21 cellular contexts compared by ENCODE assay signal in genomic region chr13:49539746-49540145, GRCh38. TPM values are rescaled to one million over a fixed set of nuclear protein-coding genes. Genes with fewer than 3 reads are reported as not detected.
DNase-seq lines count a peak whose midpoint lies in the region; ATAC-seq and TF ChIP-seq lines count a peak whose summit lies in the region.
"Had no signal": no experiment of that assay in that cellular context is flagged by ENCODE, and none has a peak within 500 bp of the region (broad histone marks: within the 10 kb centered on the region; RNA-seq: fewer than 3 reads in every experiment).

No MANE protein-coding gene starts in this region.

- H3K9me3 Mint-ChIP-seq in activated CD4-positive, alpha-beta T cell treated with anti-CD3 and anti-CD28 coated beads for 36 hours (ENCODE audit: low read depth): no peaks in the 10 kb centered on the region
- no peaks in the 10 kb centered on the region for H3K9me3 Mint-ChIP-seq in GM23338
- no peaks in the 10 kb centered on the region for H3K9me3 Mint-ChIP-seq in activated T-helper 1 cell treated with anti-CD3 and anti-CD28 coated beads, Interleukin-12 subunit alpha, Interleukin-12 subunit beta, Interleukin-2, Interleukin-4 antibody, amounts not matched to agents 30 ng/mL and 10 ng/mL and 1 ng/mL, durations not matched to agents 14 hours and 24 hours and 36 hours
- H3K9me3 Mint-ChIP-seq in naive thymus-derived CD4-positive, alpha-beta T cell: no peaks in the 10 kb centered on the region
- H3K9me3 Mint-ChIP-seq: neural crest cell had no signal

- no peak overlapping the region for H3K4me3 Mint-ChIP-seq in activated CD4-positive, alpha-beta T cell treated with anti-CD3 and anti-CD28 coated beads for 36 hours
- H3K4me3 Mint-ChIP-seq in GM23338: no peak overlapping the region
- H3K4me3 Mint-ChIP-seq in activated T-helper 1 cell treated with anti-CD3 and anti-CD28 coated beads, Interleukin-12 subunit alpha, Interleukin-12 subunit beta, Interleukin-2, Interleukin-4 antibody, amounts not matched to agents 30 ng/mL and 10 ng/mL and 1 ng/mL, durations not matched to agents 14 hours and 24 hours and 36 hours: peak overlapping the region; percentile 59
- H3K4me3 Mint-ChIP-seq in naive thymus-derived CD4-positive, alpha-beta T cell: peak overlapping the region in 9 of 10 donors; percentile 79 to 89 (median 82)
- H3K4me3 Mint-ChIP-seq: neural crest cell had no signal

- H3K4me2 ChIP-seq in GM23338: no peak overlapping the region
- H3K4me2 ChIP-seq: SK-N-SH had no signal

- H3K79me2 ChIP-seq in GM23338 (replicated peaks; ENCODE audit: insufficient read depth): no peaks in the 10 kb centered on the region

- TF ChIP-seq CTCF in GM23338 (conservative IDR thresholded peaks at IDR 0.05; ENCODE audit: low read depth in 2 of 2): no peak

- intact Hi-C loops in activated CD4-positive, alpha-beta T cell treated with anti-CD3 and anti-CD28 coated beads for 36 hours (cut with DNase I, micrococcal nuclease): loop anchor here in 1 of 2 experiments (2.0 kb wide), 1 partner anchor 41 kb away; no protein-coding TSS in a partner anchor
- intact Hi-C loops in activated T-helper 1 cell treated with anti-CD3 and anti-CD28 coated beads, Interleukin-12 subunit alpha, Interleukin-12 subunit beta, Interleukin-2, Interleukin-4 antibody, amounts not matched to agents 30 ng/mL and 10 ng/mL and 1 ng/mL, durations not matched to agents 14 hours and 24 hours and 36 hours (cut with micrococcal nuclease): no loop called here
- intact Hi-C loops in naive thymus-derived CD4-positive, alpha-beta T cell (cut with micrococcal nuclease): loop anchor here (1.0 to 5.0 kb wide), 6 partner anchors 42 to 97 kb away; partner anchors contain the start of genes PHF11 (in 2 of the 2), RCBTB1 (in 2 of the 2), CAB39L (in 1 of the 2) and SETDB2 (in 1 of the 2)

- peaks cover 21% of the 10 kb centered on the region for H3K4me1 Mint-ChIP-seq in activated CD4-positive, alpha-beta T cell treated with anti-CD3 and anti-CD28 coated beads for 36 hours
- H3K4me1 Mint-ChIP-seq in GM23338: no peaks in the 10 kb centered on the region; the same call in 2 of the 3 replicates
- peaks cover 22% of the 10 kb centered on the region for H3K4me1 Mint-ChIP-seq in activated T-helper 1 cell treated with anti-CD3 and anti-CD28 coated beads, Interleukin-12 subunit alpha, Interleukin-12 subunit beta, Interleukin-2, Interleukin-4 antibody, amounts not matched to agents 30 ng/mL and 10 ng/mL and 1 ng/mL, durations not matched to agents 14 hours and 24 hours and 36 hours (ENCODE audit: low read depth)
- peaks cover 5 to 26% (median 23%) of the 10 kb centered on the region in 7 donors for H3K4me1 Mint-ChIP-seq in naive thymus-derived CD4-positive, alpha-beta T cell

- peak overlapping the region; percentile 91 for H3K27ac Mint-ChIP-seq in activated CD4-positive, alpha-beta T cell treated with anti-CD3 and anti-CD28 coated beads for 36 hours
- peak overlapping the region; percentile 91; the same call in 1 of the 2 replicates for H3K27ac Mint-ChIP-seq in GM23338
- peak overlapping the region; percentile 76 for H3K27ac Mint-ChIP-seq in activated T-helper 1 cell treated with anti-CD3 and anti-CD28 coated beads, Interleukin-12 subunit alpha, Interleukin-12 subunit beta, Interleukin-2, Interleukin-4 antibody, amounts not matched to agents 30 ng/mL and 10 ng/mL and 1 ng/mL, durations not matched to agents 14 hours and 24 hours and 36 hours
- peak overlapping the region; percentile 87 to 99 (median 91) for H3K27ac Mint-ChIP-seq in naive thymus-derived CD4-positive, alpha-beta T cell
- H3K27ac Mint-ChIP-seq: progenitor cell of endocrine pancreas had no signal

- H2AFZ ChIP-seq in GM23338: no peak overlapping the region

- no peaks in the 10 kb centered on the region for H3F3A ChIP-seq in GM23338 (replicated peaks; ENCODE audit: low read depth)

- no peaks in the 10 kb centered on the region for H3K9me2 ChIP-seq in GM23338 (ENCODE audit: insufficient read depth)
- H3K9me2 ChIP-seq: SK-N-SH had no signal

- H3K9me3 ChIP-seq in naive thymus-derived CD4-positive, alpha-beta T cell (ENCODE audit: control insufficient read depth in 2 of 3, low read length in 3 of 3): no peaks in the 10 kb centered on the region
- H3K9me3 ChIP-seq: SK-N-SH, vagina had no signal

- H3K27me3 Mint-ChIP-seq in activated CD4-positive, alpha-beta T cell treated with anti-CD3 and anti-CD28 coated beads for 36 hours: no peaks in the 10 kb centered on the region
- no peaks in the 10 kb centered on the region for H3K27me3 Mint-ChIP-seq in GM23338 (ENCODE audit: insufficient read depth, low read depth, poor library complexity)
- no peaks in the 10 kb centered on the region for H3K27me3 Mint-ChIP-seq in activated T-helper 1 cell treated with anti-CD3 and anti-CD28 coated beads, Interleukin-12 subunit alpha, Interleukin-12 subunit beta, Interleukin-2, Interleukin-4 antibody, amounts not matched to agents 30 ng/mL and 10 ng/mL and 1 ng/mL, durations not matched to agents 14 hours and 24 hours and 36 hours (ENCODE audit: insufficient read depth)
- H3K27me3 Mint-ChIP-seq in naive thymus-derived CD4-positive, alpha-beta T cell: no peaks in the 10 kb centered on the region
- H3K27me3 Mint-ChIP-seq: progenitor cell of endocrine pancreas had no signal

- H3K4me3 ChIP-seq in GM23338: no peak overlapping the region
- H3K4me3 ChIP-seq in naive thymus-derived CD4-positive, alpha-beta T cell (ENCODE audit: low read length): peak overlapping the region; percentile 38

- no peak for DNase-seq in activated CD4-positive, alpha-beta T cell treated with anti-CD3 and anti-CD28 coated beads for 36 hours
- no peak for DNase-seq in activated CD4-positive, alpha-beta T cell treated with anti-CD3 and anti-CD28 coated beads, Interleukin-2, amount 50 U/mL, for 48 hours
- DNase-seq in GM23338 (ENCODE audit: low spot score) (no peak), NCI-H2029 treated with DMSO at 0.1 percent for 48 hours (lab: John Stamatoyannopoulos, UW) (no peak), D341Med (ENCODE audit: low spot score) (no peak)
- DNase-seq in activated T-helper 1 cell treated with anti-CD3 and anti-CD28 coated beads, Interleukin-12 subunit alpha, Interleukin-12 subunit beta, Interleukin-2, Interleukin-4 antibody, amounts not matched to agents 30 ng/mL and 10 ng/mL and 1 ng/mL, durations not matched to agents 14 hours and 24 hours and 36 hours (ENCODE audit: low spot score): no peak
- DNase-seq in naive thymus-derived CD4-positive, alpha-beta T cell: no peak
- DNase-seq: activated CD4-positive, alpha-beta T cell treated with anti-CD3 and anti-CD28 coated beads for 48 hours; aorta; effector CD8-positive, alpha-beta T cell; GDM1; H7; midbrain; NCI-H1694; NCI-H345; SK-N-SH; stimulated activated CD4-positive, alpha-beta T cell treated with anti-CD3 and anti-CD28 coated beads, Interleukin-2, amount 100 ng/mL, for 48 hours had no signal

- POLR2A ChIA-PET in activated CD4-positive, alpha-beta T cell treated with anti-CD3 and anti-CD28 coated beads for 36 hours (lab: Charles Lee): no interaction called here
- POLR2A ChIA-PET in naive thymus-derived CD4-positive, alpha-beta T cell (lab: Charles Lee): interaction anchor here (0.8 to 3.8 kb wide), 8 partner anchors 10 to 96 kb away, joined by 3 to 25 read pairs (median 4); partner anchors contain the start of genes ARL11, CAB39L, PHF11 and RCBTB1

- ATAC-seq in activated CD4-positive, alpha-beta T cell treated with anti-CD3 and anti-CD28 coated beads for 36 hours: no peak
- ATAC-seq in GM23338 (no peak), GM21529 (IDR thresholded peaks at IDR 0.05; ENCODE audit: unreplicated experiment) (no peak)
- ATAC-seq in naive thymus-derived CD4-positive, alpha-beta T cell: no peak

- no peaks in the 10 kb centered on the region for H4K20me1 ChIP-seq in GM23338 (replicated peaks; ENCODE audit: insufficient read depth)

- peaks cover 29% of the 10 kb centered on the region for H3K36me3 Mint-ChIP-seq in activated CD4-positive, alpha-beta T cell treated with anti-CD3 and anti-CD28 coated beads for 36 hours (ENCODE audit: low read depth)
- H3K36me3 Mint-ChIP-seq in GM23338 (ENCODE audit: low read depth): peaks cover 21% of the 10 kb centered on the region
- H3K36me3 Mint-ChIP-seq in activated T-helper 1 cell treated with anti-CD3 and anti-CD28 coated beads, Interleukin-12 subunit alpha, Interleukin-12 subunit beta, Interleukin-2, Interleukin-4 antibody, amounts not matched to agents 30 ng/mL and 10 ng/mL and 1 ng/mL, durations not matched to agents 14 hours and 24 hours and 36 hours (ENCODE audit: low read depth): peaks cover 28% of the 10 kb centered on the region
- peaks cover 5 to 29% (median 12%) of the 10 kb centered on the region in 5 donors for H3K36me3 Mint-ChIP-seq in naive thymus-derived CD4-positive, alpha-beta T cell

- no peaks in the 10 kb centered on the region for H3K27me3 ChIP-seq in GM23338 (ENCODE audit: insufficient read depth)
- H3K27me3 ChIP-seq in naive thymus-derived CD4-positive, alpha-beta T cell (ENCODE audit: control insufficient read depth in 2 of 2, insufficient read depth in 2 of 2, low read length in 2 of 2): no peaks in the 10 kb centered on the region
- H3K27me3 ChIP-seq: vagina had no signal

- no peaks in the 10 kb centered on the region for H3K4me1 ChIP-seq in GM23338 (ENCODE audit: insufficient read depth)
- peaks cover 0 to 18% of the 10 kb centered on the region in 2 donors for H3K4me1 ChIP-seq in naive thymus-derived CD4-positive, alpha-beta T cell (ENCODE audit: control insufficient read depth in 2 of 2, insufficient read depth in 2 of 2, low read length in 2 of 2)
- H3K4me1 ChIP-seq: vagina had no signal

- H3K27ac ChIP-seq in GM23338 (ENCODE audit: low read depth): no peak overlapping the region
- H3K27ac ChIP-seq in naive thymus-derived CD4-positive, alpha-beta T cell (ENCODE audit: low read depth, low read length): peak overlapping the region; percentile 15
- H3K27ac ChIP-seq: vagina had no signal

- peaks cover 14% of the 10 kb centered on the region; the same call in 1 of the 2 replicates for H3K36me3 ChIP-seq in GM23338 (ENCODE audit: insufficient read depth)
- no peaks in the 10 kb centered on the region for H3K36me3 ChIP-seq in naive thymus-derived CD4-positive, alpha-beta T cell (ENCODE audit: control insufficient read depth in 2 of 3, insufficient read depth in 3 of 3, low read length in 3 of 3)

- CTCF ChIA-PET in activated CD4-positive, alpha-beta T cell treated with anti-CD3 and anti-CD28 coated beads for 36 hours (lab: Charles Lee): interaction anchor here (0.7 to 1.1 kb wide), 2 partner anchors 23 to 67 kb away, joined by 3 to 4 read pairs; no protein-coding TSS in a partner anchor
- CTCF ChIA-PET in naive thymus-derived CD4-positive, alpha-beta T cell (lab: Charles Lee): interaction anchor here (0.6 to 0.7 kb wide), 2 partner anchors 58 to 60 kb away, joined by 3 read pairs; no protein-coding TSS in a partner anchor

RNA-seq across cellular contexts. Expression of gene PHF11, which starts 44.0 kb away (rescaled TPM):
- 100 to 1,000 TPM in 1 of 2 experiments, 10 to 100 TPM in 1; 84.0 to 106 TPM for total RNA-seq in activated CD4-positive, alpha-beta T cell treated with anti-CD3 and anti-CD28 coated beads for 36 hours
- total RNA-seq in GM23338 (2014; rRNA removed; shearing (Covaris generic)): 7.4 and 8.7 TPM in 2 replicates
- 12.7 and 13.5 TPM in 2 replicates for polyA plus RNA-seq in GM23338 (2016; fragmentation: Nextera tagmentation; extraction: Ambion mirVana)
- total RNA-seq in activated T-helper 1 cell treated with anti-CD3 and anti-CD28 coated beads, Interleukin-12 subunit alpha, Interleukin-12 subunit beta, Interleukin-2, Interleukin-4 antibody, amounts not matched to agents 30 ng/mL and 10 ng/mL and 1 ng/mL, durations not matched to agents 14 hours and 24 hours and 36 hours: 66.0 and 68.0 TPM in 2 replicates
- 100 to 1,000 TPM in 4 of 5 experiments, 10 to 100 TPM in 1; 96.0 to 132 (median 126) TPM for total RNA-seq in naive thymus-derived CD4-positive, alpha-beta T cell
- polyA plus RNA-seq in naive thymus-derived CD4-positive, alpha-beta T cell: 10 to 100 TPM; 80.6 to 88.4 TPM

RNA-seq across cellular contexts. Expression of gene RCBTB1, which starts 45.6 kb away (rescaled TPM):
- total RNA-seq in activated CD4-positive, alpha-beta T cell treated with anti-CD3 and anti-CD28 coated beads for 36 hours: 10 to 100 TPM in 1 of 2 experiments, 1 to 10 TPM in 1; 9.8 to 14.9 TPM
- total RNA-seq in GM23338 (2014; rRNA removed; shearing (Covaris generic)): 33.5 and 33.9 TPM in 2 replicates
- 10.8 and 11.2 TPM in 2 replicates for polyA plus RNA-seq in GM23338 (2016; fragmentation: Nextera tagmentation; extraction: Ambion mirVana)
- total RNA-seq in activated T-helper 1 cell treated with anti-CD3 and anti-CD28 coated beads, Interleukin-12 subunit alpha, Interleukin-12 subunit beta, Interleukin-2, Interleukin-4 antibody, amounts not matched to agents 30 ng/mL and 10 ng/mL and 1 ng/mL, durations not matched to agents 14 hours and 24 hours and 36 hours: 14.9 and 16.3 TPM in 2 replicates
- 10 to 100 TPM; 16.3 to 22.2 (median 20.4) TPM for total RNA-seq in naive thymus-derived CD4-positive, alpha-beta T cell
- polyA plus RNA-seq in naive thymus-derived CD4-positive, alpha-beta T cell: 10 to 100 TPM in 1 of 2 donors, 1 to 10 TPM in 1; 8.1 to 12.9 TPM

Comparison
In these comparisons a context has a peak if more than half of its experiments do, and no peak if none do; other contexts are left out.
1. H3K4me3 Mint-ChIP-seq: peak in activated T-helper 1 cell treated with anti-CD3 and anti-CD28 coated beads, Interleukin-12 subunit alpha, Interleukin-12 subunit beta, Interleukin-2, Interleukin-4 antibody, amounts not matched to agents 30 ng/mL and 10 ng/mL and 1 ng/mL, durations not matched to agents 14 hours and 24 hours and 36 hours (single experiment) and naive thymus-derived CD4-positive, alpha-beta T cell (9 of 10); none in activated CD4-positive, alpha-beta T cell treated with anti-CD3 and anti-CD28 coated beads for 36 hours (single experiment) and GM23338 (single experiment).
2. Peak in every context shown above with its lines, with median percentiles within 50 percentile points of each other: H3K27ac Mint-ChIP-seq.